21 cellular contexts compared by ENCODE assay signal in the genomic region with DNA sequence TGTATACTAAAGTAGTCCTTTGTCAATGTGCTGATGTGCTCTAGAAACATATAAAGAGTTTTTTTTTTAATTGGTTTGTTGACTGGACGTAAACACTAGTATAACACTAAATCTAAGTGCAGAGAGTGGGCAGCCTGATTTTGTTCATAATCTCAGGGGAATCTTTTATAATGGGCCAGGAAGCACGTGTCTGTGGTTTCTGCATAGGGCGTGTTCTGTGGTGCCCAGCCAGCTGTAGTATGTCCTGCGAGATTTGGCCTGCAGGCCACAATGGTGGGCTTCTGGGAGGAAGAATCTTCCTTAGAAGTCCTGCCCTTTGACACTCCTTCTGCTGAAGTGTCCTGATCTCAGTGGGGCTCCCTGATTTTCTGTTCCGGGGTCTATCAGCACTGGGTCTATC. TPM values are rescaled to one million over a fixed set of nuclear protein-coding genes. Genes with fewer than 3 reads are reported as not detected.
DNase-seq lines count a peak whose midpoint lies in the region; ATAC-seq lines count a peak whose summit lies in the region.
"Had no signal": no experiment of that assay in that cellular context is flagged by ENCODE, and none has a peak within 500 bp of the region (broad histone marks: within the 10 kb centered on the region; RNA-seq: fewer than 3 reads in every experiment).

No MANE protein-coding gene starts in this region.

- H3K27ac Mint-ChIP-seq in IgD-negative memory B cell: peak overlapping the region in 2 of 3 donors; percentile 14 to 33
- peak overlapping the region; percentile 46 for H3K27ac Mint-ChIP-seq in central memory CD8-positive, alpha-beta T cell (ENCODE audit: low read depth)
- no peak overlapping the region for H3K27ac Mint-ChIP-seq in memory B cell
- H3K27ac Mint-ChIP-seq: activated naive CD4-positive, alpha-beta T cell treated with anti-CD3 and anti-CD28 coated beads, Interleukin-2, amount 10 ng/mL, durations not matched to agents 7 days and 5 days had no signal

- H3K27me3 ChIP-seq in BLaER1: no peaks in the 10 kb centered on the region
- H3K27me3 ChIP-seq: sigmoid colon had no signal

- peak overlapping the region; percentile 80 for H3K4me2 ChIP-seq in BLaER1

- H3K36me3 ChIP-seq in BLaER1: peaks cover 43% of the 10 kb centered on the region

- peaks cover 37% of the 10 kb centered on the region for H3K4me1 ChIP-seq in BLaER1
- H3K4me1 ChIP-seq: sigmoid colon had no signal

- H3K4me3 Mint-ChIP-seq in IgD-negative memory B cell (peak overlapping the region in 2 of 4 donors; percentile 30 to 46), memory B cell (no peak overlapping the region)
- H3K4me3 Mint-ChIP-seq in central memory CD8-positive, alpha-beta T cell: no peak overlapping the region
- H3K4me3 Mint-ChIP-seq: activated naive CD4-positive, alpha-beta T cell treated with anti-CD3 and anti-CD28 coated beads, Interleukin-2, amount 10 ng/mL, durations not matched to agents 7 days and 5 days; CD14-positive monocyte; nephron progenitor cell had no signal

- ATAC-seq in central memory CD8-positive, alpha-beta T cell (replicated peaks; ENCODE audit: extremely low read depth, poor library complexity, severe bottlenecking): no peak
- peak; percentile 48 for ATAC-seq in memory B cell (ENCODE audit: low read depth)
- ATAC-seq in GM19328 (IDR thresholded peaks at IDR 0.05; ENCODE audit: unreplicated experiment): no peak
- ATAC-seq in GM18870 (IDR thresholded peaks at IDR 0.05; ENCODE audit: unreplicated experiment): no peak
- ATAC-seq: left colon had no signal

- 0 out of 2 replicates have a peak overlapping the region, but pooled peaks have one; percentile 17 for H3K9ac ChIP-seq in BLaER1

- H3K27ac ChIP-seq in BLaER1: peak overlapping the region; percentile 44; the same call in 1 of the 2 replicates
- H3K27ac ChIP-seq: sigmoid colon had no signal

- H3K9me3 Mint-ChIP-seq in IgD-negative memory B cell: no peaks in the 10 kb centered on the region
- H3K9me3 Mint-ChIP-seq in central memory CD8-positive, alpha-beta T cell: no peaks in the 10 kb centered on the region
- H3K9me3 Mint-ChIP-seq in memory B cell: no peaks in the 10 kb centered on the region
- H3K9me3 Mint-ChIP-seq: activated naive CD4-positive, alpha-beta T cell treated with anti-CD3 and anti-CD28 coated beads, Interleukin-2, amount 10 ng/mL, durations not matched to agents 7 days and 5 days; CD14-positive monocyte; nephron progenitor cell had no signal

- H3K4me1 Mint-ChIP-seq in IgD-negative memory B cell (peaks cover 14 to 21% (median 19%) of the 10 kb centered on the region in 3 donors), memory B cell (peaks cover 16% of the 10 kb centered on the region)
- peaks cover 23% of the 10 kb centered on the region for H3K4me1 Mint-ChIP-seq in central memory CD8-positive, alpha-beta T cell

- H3K36me3 Mint-ChIP-seq in IgD-negative memory B cell (peaks cover 18% of the 10 kb centered on the region), memory B cell (peaks cover 21% of the 10 kb centered on the region)
- H3K36me3 Mint-ChIP-seq in central memory CD8-positive, alpha-beta T cell (ENCODE audit: insufficient read depth): peaks cover 5% of the 10 kb centered on the region

- no peak for DNase-seq in central memory CD8-positive, alpha-beta T cell (ENCODE audit: low spot score in 2 of 2)
- DNase-seq in memory B cell (ENCODE audit: low spot score in 2 of 2): no peak
- DNase-seq in NOMO-1 treated with DMSO at 0.1 percent for 48 hours (lab: John Stamatoyannopoulos, UW; ENCODE audit: unreplicated experiment): no peak
- no peak for DNase-seq in HuH-7.5 (ENCODE audit: low spot score)
- DNase-seq: activated CD4-positive, alpha-beta T cell treated with anti-CD3 and anti-CD28 coated beads for 1 hour; activated naive CD4-positive, alpha-beta T cell treated with anti-CD3 and anti-CD28 coated beads, Interleukin-2, amount 10 ng/mL, durations not matched to agents 7 days and 5 days; effector memory CD4-positive, alpha-beta T cell; left colon; NCI-H1092 treated with DMSO at 0.1 percent for 48 hours; NCI-H1930; NCI-H226; NCI-H774; nephron progenitor cell; posterior cingulate gyrus; sigmoid colon; stimulated activated CD8-positive, alpha-beta memory T cell treated with anti-CD3 and anti-CD28 coated beads, Interleukin-4, amount 100 ng/mL, for 48 hours had no signal

- H4K20me1 ChIP-seq in BLaER1: no peaks in the 10 kb centered on the region

- no peak overlapping the region; the same call in 1 of the 2 replicates for H3K4me3 ChIP-seq in BLaER1
- H3K4me3 ChIP-seq: sigmoid colon had no signal

- H3K9me3 ChIP-seq in BLaER1: no peaks in the 10 kb centered on the region
- H3K9me3 ChIP-seq: sigmoid colon had no signal

- H3K27me3 Mint-ChIP-seq in IgD-negative memory B cell: no peaks in the 10 kb centered on the region
- H3K27me3 Mint-ChIP-seq in central memory CD8-positive, alpha-beta T cell: no peaks in the 10 kb centered on the region
- H3K27me3 Mint-ChIP-seq in memory B cell: no peaks in the 10 kb centered on the region
- H3K27me3 Mint-ChIP-seq: activated naive CD4-positive, alpha-beta T cell treated with anti-CD3 and anti-CD28 coated beads, Interleukin-2, amount 10 ng/mL, durations not matched to agents 7 days and 5 days had no signal

RNA-seq across cellular contexts. Expression of a gene that starts 49.0 kb away (rescaled TPM):
- polyA plus RNA-seq in IgD-negative memory B cell: 4.2 TPM

RNA-seq across cellular contexts. Expression of a gene that starts 49.3 kb away (rescaled TPM):
- polyA plus RNA-seq in IgD-negative memory B cell: 11.7 TPM
